ENCODE assay signal across 8 cellular contexts in the genomic region with DNA sequence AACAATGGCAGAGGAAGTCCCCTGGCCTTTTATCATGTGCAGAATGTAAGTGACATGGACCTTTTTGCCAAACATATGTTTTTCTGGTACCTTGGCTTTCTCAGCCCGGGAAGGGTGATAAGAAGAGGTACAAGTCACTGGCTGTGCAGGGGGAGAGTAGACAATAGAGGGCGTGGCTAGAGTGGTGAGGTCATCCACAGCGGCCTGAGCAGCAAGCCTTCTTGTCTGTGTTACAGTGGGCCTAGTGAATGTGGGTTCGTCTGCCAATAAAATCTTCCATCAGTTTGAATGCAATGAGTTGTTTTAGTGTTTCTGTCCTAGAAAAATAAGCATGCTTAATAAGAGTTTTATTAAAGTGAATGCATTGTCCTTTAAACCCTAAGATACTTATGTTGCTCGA. TPM values are rescaled to one million over a fixed set of nuclear protein-coding genes. Genes with fewer than 3 reads are reported as not detected.
A peak's percentile ranks its signal among the peaks of the same experiment; 100 is the strongest.
DNase-seq lines count a peak whose midpoint lies in the region; ATAC-seq and TF ChIP-seq lines count a peak whose summit lies in the region.

No MANE protein-coding gene starts in this region.

- no peaks in the 10 kb centered on the region for H3K9me3 Mint-ChIP-seq in CD8-positive, alpha-beta memory T cell

- BruUV-seq in A673 (replicated peaks; lab: Mats Ljungman, UMichigan) = no TSS peak

- DNase-seq in A673 (ENCODE audit: low spot score) = peak; percentile 35
- peak; percentile 26 for DNase-seq in NB4 (ENCODE audit: low read depth)
- DNase-seq in cerebellum (ENCODE audit: low spot score) = peak; percentile 56
- no peak for DNase-seq in NK-92 (lab: John Stamatoyannopoulos, UW; ENCODE audit: unreplicated experiment)
- DNase-seq in CD8-positive, alpha-beta memory T cell = no peak

- H3K36me3 Mint-ChIP-seq in CD8-positive, alpha-beta memory T cell = peaks cover 4 to 86% (median 22%) of the 10 kb centered on the region in 3 donors

- ATAC-seq in GM21528 (IDR thresholded peaks at IDR 0.05; ENCODE audit: low FRiP score, unreplicated experiment) = no peak
- ATAC-seq in HG03520 (IDR thresholded peaks at IDR 0.05; ENCODE audit: unreplicated experiment) = no peak

- H3K4me1 ChIP-seq in A673 (ENCODE audit: insufficient read depth, low read length, poor library complexity, severe bottlenecking) = no peaks in the 10 kb centered on the region
- no peaks in the 10 kb centered on the region for H3K4me1 ChIP-seq in CD8-positive, alpha-beta memory T cell (ENCODE audit: insufficient read depth, low read length)

- H3K27me3 ChIP-seq in A673 (replicated peaks; ENCODE audit: insufficient read depth, low read depth, low read length, poor library complexity) (no peaks in the 10 kb centered on the region), layer of hippocampus (ENCODE audit: control insufficient read depth, insufficient read depth, low read length) (no peaks in the 10 kb centered on the region)
- no peaks in the 10 kb centered on the region for H3K27me3 ChIP-seq in CD8-positive, alpha-beta memory T cell (ENCODE audit: insufficient read depth, low read length, poor library complexity, severe bottlenecking)

- H3K9me3 ChIP-seq in A673 (ENCODE audit: low read depth, low read length, poor library complexity, severe bottlenecking) = no peaks in the 10 kb centered on the region
- H3K9me3 ChIP-seq in CD8-positive, alpha-beta memory T cell (ENCODE audit: low read length) = no peaks in the 10 kb centered on the region

- intact Hi-C loops in A673 (cut with micrococcal nuclease; ENCODE audit: unreplicated experiment) = loop anchor here (10.0 kb wide), 1 partner anchor 125 kb away; a partner anchor contains a TSS

- no peak overlapping the region for H3K27ac ChIP-seq in A673 (ENCODE audit: low read depth, low read length, poor library complexity, severe bottlenecking)
- H3K27ac ChIP-seq in layer of hippocampus (ENCODE audit: low read depth, low read length) = peak overlapping the region; percentile 87
- H3K27ac ChIP-seq in CD8-positive, alpha-beta memory T cell (ENCODE audit: low read depth, low read length) = no peak overlapping the region

- TF ChIP-seq CTCF in A673 (conservative IDR thresholded peaks at IDR 0.05; ENCODE audit: low read depth, low read length) (no peak), NB4 (IDR thresholded peaks at IDR 0.05; ENCODE audit: low read depth, low read length) (no peak)

- no peak overlapping the region for H3K27ac Mint-ChIP-seq in CD8-positive, alpha-beta memory T cell

- no peaks in the 10 kb centered on the region for H3K27me3 Mint-ChIP-seq in CD8-positive, alpha-beta memory T cell

- CTCF ChIA-PET in A673 (lab: Charles Lee) = no interaction called here
- CTCF ChIA-PET in CD8-positive, alpha-beta memory T cell (lab: Charles Lee) = interaction anchor here (2.3 kb wide), 1 partner anchor 130 kb away, joined by 8 read pairs; a partner anchor contains a TSS

- POLR2A ChIA-PET in A673 (lab: Charles Lee; ENCODE audit: low non-redundant PET) = no interaction called here
- POLR2A ChIA-PET in CD8-positive, alpha-beta memory T cell (lab: Charles Lee) = no interaction called here

- H3K4me1 Mint-ChIP-seq in CD8-positive, alpha-beta memory T cell = no peaks in the 10 kb centered on the region

- H3K36me3 ChIP-seq in A673 (ENCODE audit: insufficient read depth, low read length, poor library complexity, severe bottlenecking) = peaks cover 67% of the 10 kb centered on the region
- H3K36me3 ChIP-seq in CD8-positive, alpha-beta memory T cell (ENCODE audit: insufficient read depth, low read length) = no peaks in the 10 kb centered on the region

- no peak for TF ChIP-seq POLR2A in NB4 (IDR thresholded peaks at IDR 0.05; ENCODE audit: extremely low read depth, insufficient read length)

- no peak overlapping the region for H3K4me3 Mint-ChIP-seq in CD8-positive, alpha-beta memory T cell

- H3K4me3 ChIP-seq in A673 (ENCODE audit: low read depth, low read length, poor library complexity, severe bottlenecking) (no peak overlapping the region), NB4 (ENCODE audit: low read depth, low read length) (no peak overlapping the region)
- H3K4me3 ChIP-seq in CD8-positive, alpha-beta memory T cell (ENCODE audit: low read length) = no peak overlapping the region

RNA-seq across cellular contexts. Expression of a gene that starts 59.0 kb away (rescaled TPM):
- 423 and 451 TPM in 2 replicates for total RNA-seq in A673 (2021)
- total RNA-seq in cerebellum = 61.9 TPM
- total RNA-seq in CD8-positive, alpha-beta memory T cell = 100 to 1,000 TPM; 115 to 116 TPM
- 42.4 TPM for polyA plus RNA-seq in CD8-positive, alpha-beta memory T cell

Comparison
In these comparisons a context has a peak if more than half of its experiments do, and no peak if none do; other contexts are left out.
1. DNase-seq: peak in A673 (single experiment), NB4 (single experiment) and cerebellum (single experiment); none in NK-92 (single experiment) and CD8-positive, alpha-beta memory T cell (0 of 5).